12 cellular contexts compared by ENCODE assay signal in the genomic region with DNA sequence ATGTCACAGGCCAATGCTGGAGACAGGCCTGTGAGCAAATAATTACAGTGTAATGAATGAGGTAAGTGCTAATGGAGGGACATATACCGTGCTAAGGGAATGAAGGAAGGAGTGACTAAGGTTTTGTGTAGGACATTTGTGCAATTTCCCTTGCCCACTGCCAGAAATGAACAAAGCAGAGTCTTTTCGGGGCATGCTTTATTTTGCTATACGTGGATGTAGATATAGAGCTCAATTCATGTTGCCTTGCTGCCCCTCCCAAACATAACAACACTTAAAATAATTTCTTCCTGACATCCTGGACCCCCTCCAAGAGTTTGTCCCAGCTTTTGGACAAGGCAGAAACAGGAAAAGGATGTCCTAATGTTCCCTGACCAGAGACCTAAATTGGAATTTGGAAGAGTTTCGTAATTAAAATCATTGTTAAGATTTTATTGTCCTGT. TPM values are rescaled to one million over a fixed set of nuclear protein-coding genes. Genes with fewer than 3 reads are reported as not detected.
DNase-seq lines count a peak whose midpoint lies in the region; TF ChIP-seq lines count a peak whose summit lies in the region.
"Had no signal": no experiment of that assay in that cellular context is flagged by ENCODE, and none has a peak within 500 bp of the region (broad histone marks: within the 10 kb centered on the region; RNA-seq: fewer than 3 reads in every experiment).

No MANE protein-coding gene starts in this region.

- peaks cover 5% of the 10 kb centered on the region; the same call in 1 of the 2 replicates for H3K4me1 ChIP-seq in Karpas-422 (ENCODE audit: low read length)
- peaks cover 0 to 63% of the 10 kb centered on the region in 2 donors for H3K4me1 ChIP-seq in right atrium auricular region
- H3K4me1 ChIP-seq in spleen = peaks cover 12 to 58% (median 29%) of the 10 kb centered on the region in 6 donors
- H3K4me1 ChIP-seq: colonic mucosa had no signal

- H3K27ac Mint-ChIP-seq in MCF 10A (ENCODE audit: low read depth, unreplicated experiment) = peak overlapping the region; percentile 80
- no peak overlapping the region for H3K27ac Mint-ChIP-seq in activated CD4-positive, alpha-beta memory T cell treated with anti-CD3 and anti-CD28 coated beads, Interleukin-2, amount 10 ng/mL, durations not matched to agents 7 days and 5 days
- H3K27ac Mint-ChIP-seq: stimulated activated naive CD8-positive, alpha-beta T cell treated with anti-CD3 and anti-CD28 coated beads, Interleukin-15, Interleukin-2, amounts not matched to agents 100 ng/mL and 50 ng/mL, for 24 hours had no signal

- H3K27me3 ChIP-seq in Karpas-422 (ENCODE audit: low read length) = no peaks in the 10 kb centered on the region
- H3K27me3 ChIP-seq in right atrium auricular region = no peaks in the 10 kb centered on the region
- H3K27me3 ChIP-seq in spleen (replicated peaks in 1 of 7) = peaks cover 0 to 2% (median 0%) of the 10 kb centered on the region in 7 donors
- H3K27me3 ChIP-seq: colonic mucosa had no signal

- H3K36me3 Mint-ChIP-seq in MCF 10A (ENCODE audit: insufficient read depth, unreplicated experiment) = peaks cover 4% of the 10 kb centered on the region
- peaks cover 7% of the 10 kb centered on the region for H3K36me3 Mint-ChIP-seq in activated CD4-positive, alpha-beta memory T cell treated with anti-CD3 and anti-CD28 coated beads, Interleukin-2, amount 10 ng/mL, durations not matched to agents 7 days and 5 days (ENCODE audit: low read depth)

- H3K9me3 ChIP-seq in Karpas-422 (ENCODE audit: low read length) = no peaks in the 10 kb centered on the region
- H3K9me3 ChIP-seq in right atrium auricular region = no peaks in the 10 kb centered on the region
- H3K9me3 ChIP-seq in spleen = no peaks in the 10 kb centered on the region
- H3K9me3 ChIP-seq: colonic mucosa had no signal

- POLR2A ChIA-PET in MCF 10A (lab: Yijun Ruan, JAX) = interaction anchor here (0.6 to 3.0 kb wide), 8 partner anchors 26 to 124 kb away, joined by 3 to 12 read pairs (median 5); no protein-coding TSS in a partner anchor
- POLR2A ChIA-PET in activated CD4-positive, alpha-beta memory T cell treated with anti-CD3 and anti-CD28 coated beads, Interleukin-2, amount 10 ng/mL, durations not matched to agents 7 days and 5 days (lab: Charles Lee) = interaction anchor here (0.6 to 0.7 kb wide), 2 partner anchors 207 to 518 kb away, joined by 3 read pairs; no protein-coding TSS in a partner anchor

- H3K4me1 Mint-ChIP-seq in MCF 10A (ENCODE audit: insufficient read depth, unreplicated experiment) = peaks cover 62% of the 10 kb centered on the region
- H3K4me1 Mint-ChIP-seq in activated CD4-positive, alpha-beta memory T cell treated with anti-CD3 and anti-CD28 coated beads, Interleukin-2, amount 10 ng/mL, durations not matched to agents 7 days and 5 days = peaks cover 30% of the 10 kb centered on the region

- no peak overlapping the region for H3K9ac ChIP-seq in Karpas-422 (ENCODE audit: low read length)

- H3K9me3 Mint-ChIP-seq in MCF 10A (ENCODE audit: unreplicated experiment) = no peaks in the 10 kb centered on the region
- no peaks in the 10 kb centered on the region for H3K9me3 Mint-ChIP-seq in activated CD4-positive, alpha-beta memory T cell treated with anti-CD3 and anti-CD28 coated beads, Interleukin-2, amount 10 ng/mL, durations not matched to agents 7 days and 5 days
- H3K9me3 Mint-ChIP-seq: stimulated activated naive CD8-positive, alpha-beta T cell treated with anti-CD3 and anti-CD28 coated beads, Interleukin-15, Interleukin-2, amounts not matched to agents 100 ng/mL and 50 ng/mL, for 24 hours had no signal

- no peak overlapping the region for H3K4me2 ChIP-seq in Karpas-422 (ENCODE audit: low read depth, low read length, poor library complexity, severe bottlenecking)

- H4K20me1 ChIP-seq in Karpas-422 (ENCODE audit: insufficient read depth, low read depth, low read length) = peaks cover 3% of the 10 kb centered on the region; the same call in 1 of the 2 replicates

- no peaks in the 10 kb centered on the region for H3K79me2 ChIP-seq in Karpas-422 (ENCODE audit: low read length)

- H3K27ac ChIP-seq in Karpas-422 (ENCODE audit: low read length) (no peak overlapping the region), right atrium auricular region (peak overlapping the region; percentile 79 to 91), spleen (peak overlapping the region; percentile 15 to 77 (median 72))
- H3K27ac ChIP-seq: colonic mucosa, HL-60 had no signal

- TF ChIP-seq CTCF in MCF 10A (IDR thresholded peaks at IDR 0.05; ENCODE audit: unreplicated experiment) = no peak
- no peak for TF ChIP-seq CTCF in right atrium auricular region (IDR thresholded peaks at IDR 0.05)
- no peak for TF ChIP-seq CTCF in spleen (IDR thresholded peaks at IDR 0.05 in 8 of 11, conservative IDR thresholded peaks at IDR 0.05 in 3 of 11)

- DNase-seq in Karpas-422 (peak; percentile 9), MCF 10A (ENCODE audit: unreplicated experiment) (peak; percentile 94), right atrium auricular region (ENCODE audit: low spot score) (no peak), spleen (no peak), NCI-H2171 treated with DMSO at 0.1 percent for 48 hours (lab: John Stamatoyannopoulos, UW) (no peak), SHP77 (lab: John Stamatoyannopoulos, UW) (no peak), NCI-H1694 (lab: John Stamatoyannopoulos, UW) (no peak)
- no peak for DNase-seq in activated CD4-positive, alpha-beta memory T cell treated with anti-CD3 and anti-CD28 coated beads, Interleukin-2, amount 10 ng/mL, durations not matched to agents 7 days and 5 days
- DNase-seq: colonic mucosa, small intestine had no signal

- peak overlapping the region; percentile 26 for H3K4me3 Mint-ChIP-seq in MCF 10A (ENCODE audit: unreplicated experiment)
- H3K4me3 Mint-ChIP-seq in activated CD4-positive, alpha-beta memory T cell treated with anti-CD3 and anti-CD28 coated beads, Interleukin-2, amount 10 ng/mL, durations not matched to agents 7 days and 5 days = no peak overlapping the region
- H3K4me3 Mint-ChIP-seq: stimulated activated naive CD8-positive, alpha-beta T cell treated with anti-CD3 and anti-CD28 coated beads, Interleukin-15, Interleukin-2, amounts not matched to agents 100 ng/mL and 50 ng/mL, for 24 hours had no signal

- H3K36me3 ChIP-seq in Karpas-422 (ENCODE audit: insufficient read depth, low read length) (no peaks in the 10 kb centered on the region), right atrium auricular region (no peaks in the 10 kb centered on the region), spleen (no peaks in the 10 kb centered on the region)
- H3K36me3 ChIP-seq: colonic mucosa had no signal

- H3K4me3 ChIP-seq in Karpas-422 (ENCODE audit: low read length) = no peak overlapping the region
- H3K4me3 ChIP-seq in right atrium auricular region = no peak overlapping the region
- no peak overlapping the region for H3K4me3 ChIP-seq in spleen
- H3K4me3 ChIP-seq: colonic mucosa had no signal

- BruUV-seq in MCF 10A (replicated peaks; lab: Mats Ljungman, UMichigan) = no TSS peak

- no peaks in the 10 kb centered on the region for H3K27me3 Mint-ChIP-seq in MCF 10A (ENCODE audit: insufficient read depth, unreplicated experiment)
- H3K27me3 Mint-ChIP-seq in activated CD4-positive, alpha-beta memory T cell treated with anti-CD3 and anti-CD28 coated beads, Interleukin-2, amount 10 ng/mL, durations not matched to agents 7 days and 5 days = no peaks in the 10 kb centered on the region
- H3K27me3 Mint-ChIP-seq: stimulated activated naive CD8-positive, alpha-beta T cell treated with anti-CD3 and anti-CD28 coated beads, Interleukin-15, Interleukin-2, amounts not matched to agents 100 ng/mL and 50 ng/mL, for 24 hours had no signal

- H3K9me2 ChIP-seq in Karpas-422 (replicated peaks; ENCODE audit: insufficient read depth, low read length) = no peaks in the 10 kb centered on the region

- CTCF ChIA-PET in MCF 10A (lab: Yijun Ruan, JAX) = interaction anchor here (0.7 kb wide), 1 partner anchor 19 kb away, joined by 3 read pairs; no protein-coding TSS in a partner anchor
- CTCF ChIA-PET in activated CD4-positive, alpha-beta memory T cell treated with anti-CD3 and anti-CD28 coated beads, Interleukin-2, amount 10 ng/mL, durations not matched to agents 7 days and 5 days (lab: Charles Lee) = interaction anchor here (0.6 to 1.6 kb wide), 2 partner anchors 99 to 144 kb away, joined by 3 to 4 read pairs; no protein-coding TSS in a partner anchor

- WGBS in spleen, 5 donors = 35 to 65% (median 50%) methylated on average over 4 of the region's 4 CpGs

- intact Hi-C loops in MCF 10A (cut with micrococcal nuclease) (no loop called here), spleen (cut with DNase I; ENCODE audit: low total_unique reads) (loop anchor here (10.0 kb wide), 1 partner anchor 132 kb away; no protein-coding TSS in a partner anchor)

- no peak for TF ChIP-seq POLR2A in spleen (IDR thresholded peaks at IDR 0.05)

- no peak overlapping the region for H2AFZ ChIP-seq in Karpas-422 (ENCODE audit: low read length)

RNA-seq across cellular contexts. Expression of a gene that starts 23.7 kb away (rescaled TPM):
- total RNA-seq in Karpas-422 (2014; rRNA removed; shearing (Covaris generic); ENCODE audit: low replicate concordance) = not detected in 2 replicates
- not detected in 2 replicates for total RNA-seq in MCF 10A (2022)
- total RNA-seq in right atrium auricular region = 1 to 10 TPM in 1 of 2 donors, under 1 TPM in 1; 0.55 to 1.6 TPM
- total RNA-seq in spleen = 10 to 100 TPM in 6 of 7 donors, 1 to 10 TPM in 1; 8.5 to 22.4 (median 17.5) TPM
- 1 to 10 TPM; 1.3 to 2.9 (median 2.3) TPM for polyA plus RNA-seq in spleen
- 100 to 1,000 TPM; 194 to 205 TPM for total RNA-seq in activated CD4-positive, alpha-beta memory T cell treated with anti-CD3 and anti-CD28 coated beads, Interleukin-2, amount 10 ng/mL, durations not matched to agents 7 days and 5 days

Comparison
In these comparisons a context has a peak if more than half of its experiments do, and no peak if none do; other contexts are left out.
1. DNase-seq: peak in Karpas-422 (single experiment) and MCF 10A (single experiment); none in right atrium auricular region (single experiment), spleen (single experiment), NCI-H2171 treated with DMSO at 0.1 percent for 48 hours (single experiment), SHP77 (0 of 2), activated CD4-positive, alpha-beta memory T cell treated with anti-CD3 and anti-CD28 coated beads, Interleukin-2, amount 10 ng/mL, durations not matched to agents 7 days and 5 days (single experiment) and NCI-H1694 (single experiment).
2. RNA of a gene that starts 23.7 kb away (total RNA-seq): 194 to 205 TPM in activated CD4-positive, alpha-beta memory T cell treated with anti-CD3 and anti-CD28 coated beads, Interleukin-2, amount 10 ng/mL, durations not matched to agents 7 days and 5 days; 8.5 to 22.4 TPM in spleen, 0.55 to 1.6 TPM in right atrium auricular region, not detected in Karpas-422 and not detected in MCF 10A; every median in the first group is over 4 times any median in the second.